8 cellular contexts compared by ENCODE assay signal in genomic region chr6:138001750-138002349, GRCh38.
DNase-seq lines count a peak whose midpoint lies in the region; ATAC-seq and TF ChIP-seq lines count a peak whose summit lies in the region.

No MANE protein-coding gene starts in this region.

- H3K4me1 ChIP-seq in foreskin keratinocyte (peaks cover 12% of the 10 kb centered on the region), ovary (ENCODE audit: insufficient read depth) (no peaks in the 10 kb centered on the region), upper lobe of right lung (no peaks in the 10 kb centered on the region)

- DNase-seq in C1 segment of cervical spinal cord (lab: John Stamatoyannopoulos, UW) (peak in 8 of 14 donors; percentile 1 to 56 (median 20)), HFF-Myc (ENCODE audit: extremely low read depth, low read depth) (peak; percentile 15), RWPE1 (ENCODE audit: low spot score) (peak; percentile 37), foreskin keratinocyte (peak; percentile 17 to 46), ovary (peak in 2 of 5 donors; percentile 13 to 35), upper lobe of right lung (no peak)
- peak; percentile 46 for DNase-seq in activated T-helper 9 cell treated with anti-CD3 and anti-CD28 coated beads, Interleukin-2, amount 50 U/mL, for 16 hours (ENCODE audit: low read depth)

- no peak for TF ChIP-seq POLR2A in ovary (IDR thresholded peaks at IDR 0.05)

- TF ChIP-seq CTCF in HFF-Myc (IDR thresholded peaks at IDR 0.05; ENCODE audit: low read depth, low read length, missing control alignments) (peak; percentile 87), RWPE1 (conservative IDR thresholded peaks at IDR 0.05; ENCODE audit: low read depth) (peak; percentile 87), foreskin keratinocyte (conservative IDR thresholded peaks at IDR 0.05) (peak; percentile 93), ovary (IDR thresholded peaks at IDR 0.05) (peak in 2 of 3 donors; percentile 23 to 41), upper lobe of right lung (IDR thresholded peaks at IDR 0.05) (peak; percentile 91)

- WGBS in ovary, 3 donors, result 12 to 14% (median 12%) methylated on average over 6 of the region's 6 CpGs

- H3K36me3 ChIP-seq in ovary (no peaks in the 10 kb centered on the region), upper lobe of right lung (no peaks in the 10 kb centered on the region)

- CTCF ChIA-PET in RWPE1 (lab: Yijun Ruan, JAX), result interaction anchor here (0.6 to 1.0 kb wide), 6 partner anchors 33 to 340 kb away, joined by 3 to 10 read pairs (median 5); no protein-coding TSS in a partner anchor

- intact Hi-C loops in ovary (cut with DNase I) (loop anchor here in 1 of 4 donors (10.0 kb wide), 1 partner anchor 103 kb away; the partner anchor contains the start of gene PERP), upper lobe of right lung (cut with DNase I) (loop anchor here (5.0 kb wide), 1 partner anchor 105 kb away; the partner anchor contains the start of gene PERP)

- H3K27me3 ChIP-seq in foreskin keratinocyte, result no peaks in the 10 kb centered on the region
- no peaks in the 10 kb centered on the region for H3K27me3 ChIP-seq in ovary
- H3K27me3 ChIP-seq in upper lobe of right lung, result no peaks in the 10 kb centered on the region

- H3K9me3 ChIP-seq in ovary (no peaks in the 10 kb centered on the region), upper lobe of right lung (no peaks in the 10 kb centered on the region)

- ATAC-seq in foreskin keratinocyte (peak; percentile 33), upper lobe of right lung (peak; percentile 81), HG02885 (IDR thresholded peaks at IDR 0.05; ENCODE audit: poor library complexity, unreplicated experiment) (no peak)

- H3K27ac ChIP-seq in RWPE1 (no peak overlapping the region), foreskin keratinocyte (no peak overlapping the region), ovary (no peak overlapping the region), upper lobe of right lung (no peak overlapping the region)

- POLR2A ChIA-PET in RWPE1 (lab: Yijun Ruan, JAX; ENCODE audit: low non-redundant PET), result no interaction called here

- no peak overlapping the region for H3K4me3 ChIP-seq in HFF-Myc (replicated peaks; ENCODE audit: low read depth, low read length)
- H3K4me3 ChIP-seq in ovary, result no peak overlapping the region
- H3K4me3 ChIP-seq in upper lobe of right lung, result no peak overlapping the region

- TF ChIP-seq EP300 in ovary (IDR thresholded peaks at IDR 0.05), result no peak

Comparison
In these comparisons a context has a peak if more than half of its experiments do, and no peak if none do; other contexts are left out.
1. CTCF ChIP-seq: peak in every context shown above with its lines; median percentile 93 in foreskin keratinocyte; 91 in upper lobe of right lung; 87 in HFF-Myc; 87 in RWPE1; 32 in ovary.